8 cellular contexts compared by ENCODE assay signal in genomic region chr20:49936153-49937022, GRCh38. TPM values are rescaled to one million over a fixed set of nuclear protein-coding genes. Genes with fewer than 3 reads are reported as not detected.
DNase-seq lines count a peak whose midpoint lies in the region; ATAC-seq and TF ChIP-seq lines count a peak whose summit lies in the region.

RNF114 (plus strand) TSS chr20:49936397; CDS start chr20:49936413, 16 bp downstream.

- no peak for TF ChIP-seq CTCF in AG09319 (IDR thresholded peaks at IDR 0.05; ENCODE audit: low read depth, low read length)

- DNase-seq in AG09319 (ENCODE audit: extremely low read depth, low read depth), result peak; percentile 75
- DNase-seq in NCI-H748 (lab: John Stamatoyannopoulos, UW; ENCODE audit: unreplicated experiment), result peak; percentile 82
- peak; percentile 84 to 87 for DNase-seq in activated CD4-positive, alpha-beta T cell treated with anti-CD3 and anti-CD28 coated beads, Interleukin-2, amount 50 U/mL, for 24 hours (ENCODE audit: low read depth in 1 of 2, low spot score in 1 of 2)
- DNase-seq in dedifferentiated amniotic fluid mesenchymal stem cell (ENCODE audit: extremely low spot score), result peak; percentile 88
- DNase-seq in left lobe of liver (ENCODE audit: low spot score), result peak; percentile 93
- peak; percentile 93 for DNase-seq in stimulated activated CD4-positive, alpha-beta T cell treated with anti-CD3 and anti-CD28 coated beads, Interleukin-2, amount 100 ng/mL, for 24 hours

- ATAC-seq in GM19023 (IDR thresholded peaks at IDR 0.05; ENCODE audit: unreplicated experiment), result peak; percentile 68
- peak; percentile 62 for ATAC-seq in HG03439 (IDR thresholded peaks at IDR 0.05; ENCODE audit: unreplicated experiment)
- peak; percentile 89 for ATAC-seq in left lobe of liver

RNA-seq across cellular contexts. Expression of gene RNF114, which starts in this region (rescaled TPM):
- 42.6 TPM for total RNA-seq in left lobe of liver

Comparison
In these comparisons a context has a peak if more than half of its experiments do, and no peak if none do; other contexts are left out.
1. Peak in every context shown above with its lines: DNase-seq and ATAC-seq.